Comparison of ENCODE assay signal across 1 cellular context in genomic region chr3:5442106-5442785, GRCh38.
TF ChIP-seq lines count a peak whose summit lies in the region.

No MANE protein-coding gene starts in this region.

TF ChIP-seq in K562, 482 proteins besides CTCF, POLR2A, EP300 and RAD21 (continued from another document and continues in another):
- TF ChIP-seq FOXP4 (CRISPR knock-in tag; IDR thresholded peaks at IDR 0.05; ENCODE audit: borderline replicate concordance) (no peak), HSF4 (CRISPR knock-in tag; IDR thresholded peaks at IDR 0.05; ENCODE audit: borderline replicate concordance) (no peak), TARDBP (IDR thresholded peaks at IDR 0.05) (no peak), GTF2F1 (IDR thresholded peaks at IDR 0.05; ENCODE audit: low read depth, low read length) (no peak), PYGO2 (tag; IDR thresholded peaks at IDR 0.05) (peak; percentile 43; the same call in 1 of the 2 replicates), ZNF76 (CRISPR knock-in tag; IDR thresholded peaks at IDR 0.05; ENCODE audit: borderline replicate concordance) (no peak), NCOA2 (IDR thresholded peaks at IDR 0.05; ENCODE audit: partially characterized antibody in 2 of 2) (peak in 1 of 2 experiments; percentile 15), NFRKB (IDR thresholded peaks at IDR 0.05; ENCODE audit: low read depth) (peak; percentile 63; the same call in 1 of the 2 replicates), ZNF592 (IDR thresholded peaks at IDR 0.05) (peak; percentile 78; the same call in 1 of the 2 replicates), XRCC5 (IDR thresholded peaks at IDR 0.05; ENCODE audit: low read depth, low read length) (no peak), LARP7 (IDR thresholded peaks at IDR 0.05) (no peak), NRF1 (conservative IDR thresholded peaks at IDR 0.05 in 1 of 2, IDR thresholded peaks at IDR 0.05 in 1 of 2) (no peak), THAP7 (CRISPR knock-in tag; IDR thresholded peaks at IDR 0.05) (no peak), ARID3B (CRISPR knock-in tag; IDR thresholded peaks at IDR 0.05; ENCODE audit: borderline replicate concordance) (no peak), ZNF407 (IDR thresholded peaks at IDR 0.05; ENCODE audit: low read depth) (no peak), ZNF316 (IDR thresholded peaks at IDR 0.05) (peak; percentile 96), MBD2 (IDR thresholded peaks at IDR 0.05; ENCODE audit: borderline replicate concordance, low read depth) (no peak), ZFP36 (IDR thresholded peaks at IDR 0.05; ENCODE audit: low read depth, low read length, partially characterized antibody) (no peak), TRIM24 (IDR thresholded peaks at IDR 0.05) (peak; percentile 65 to 67; a peak in 3 of 4 replicates), ZNF3 (CRISPR knock-in tag; IDR thresholded peaks at IDR 0.05) (0 out of 2 replicates have a peak, but pooled peaks have one; percentile 45), CXXC5 (CRISPR knock-in tag; IDR thresholded peaks at IDR 0.05) (peak; percentile 41), ZBTB33 (CRISPR knock-in tag; IDR thresholded peaks at IDR 0.05) (no peak), ZBTB17 (CRISPR knock-in tag; IDR thresholded peaks at IDR 0.05) (no peak), VEZF1 (CRISPR knock-in tag; IDR thresholded peaks at IDR 0.05) (no peak; the same call in 1 of the 2 replicates), RBBP5 (IDR thresholded peaks at IDR 0.05; ENCODE audit: borderline replicate concordance, insufficient read depth, low read length, poor library complexity, severe bottlenecking) (peak; percentile 58), TCF3 (CRISPR knock-in tag; IDR thresholded peaks at IDR 0.05) (peak; percentile 54), LEF1 (IDR thresholded peaks at IDR 0.05) (peak; percentile 80), ARID1B (IDR thresholded peaks at IDR 0.05) (peak; percentile 80), ZNF609 (CRISPR knock-in tag; IDR thresholded peaks at IDR 0.05; ENCODE audit: borderline replicate concordance) (no peak)
